ENCODE assay signal across 14 cellular contexts in genomic region chr10:61842755-61843497, GRCh38. TPM values are rescaled to one million over a fixed set of nuclear protein-coding genes. Genes with fewer than 3 reads are reported as not detected.
DNase-seq lines count a peak whose midpoint lies in the region; ATAC-seq, FAIRE-seq and TF ChIP-seq lines count a peak whose summit lies in the region.
"Had no signal": no experiment of that assay in that cellular context is flagged by ENCODE, and none has a peak within 500 bp of the region (broad histone marks: within the 10 kb centered on the region; RNA-seq: fewer than 3 reads in every experiment).

No MANE protein-coding gene starts in this region.

- in situ Hi-C loops in K562 (cut with MboI), result no loop called here

- H3K4me2 ChIP-seq in K562 (ENCODE audit: insufficient read depth, low read length), result no peak overlapping the region

- H3K36me3 ChIP-seq in K562 (ENCODE audit: control insufficient read depth, insufficient read depth, low read length) (no peaks in the 10 kb centered on the region), body of pancreas (replicated peaks in 1 of 2; ENCODE audit: insufficient read depth in 1 of 2, low read depth in 2 of 2) (no peaks in the 10 kb centered on the region)
- H3K36me3 ChIP-seq: esophagus squamous epithelium, WERI-Rb-1 had no signal

- H3K4me1 ChIP-seq in K562 (replicated peaks in 1 of 2; ENCODE audit: control insufficient read depth in 2 of 2, insufficient read depth in 2 of 2, low read length in 2 of 2), result peaks cover 3 to 32% of the 10 kb centered on the region in 2 experiments; a peak in 3 of 5 replicates
- peaks cover 48% of the 10 kb centered on the region for H3K4me1 ChIP-seq in body of pancreas

- no peaks in the 10 kb centered on the region for H4K20me1 ChIP-seq in K562 (replicated peaks; ENCODE audit: control insufficient read depth, insufficient read depth, low read length)

- POLR2A ChIA-PET in K562 (lab: Yijun Ruan, JAX), result interaction anchor here (1.2 kb wide), 1 partner anchor 12 kb away, joined by 6 read pairs; no protein-coding TSS in a partner anchor

- H3K27me3 ChIP-seq in K562 (ENCODE audit: control insufficient read depth in 2 of 2, insufficient read depth in 2 of 2, low read length in 2 of 2), result no peaks in the 10 kb centered on the region
- H3K27me3 ChIP-seq in body of pancreas, result no peaks in the 10 kb centered on the region
- H3K27me3 ChIP-seq: esophagus squamous epithelium had no signal

- TF ChIP-seq EP300 in K562 (IDR thresholded peaks at IDR 0.05; ENCODE audit: low read length), result no peak

- no peaks in the 10 kb centered on the region for H3K9me3 ChIP-seq in K562 (replicated peaks; ENCODE audit: control insufficient read depth, insufficient read depth, low read depth, low read length)
- H3K9me3 ChIP-seq in body of pancreas, result no peaks in the 10 kb centered on the region
- H3K9me3 ChIP-seq: esophagus squamous epithelium, mucosa of descending colon had no signal

- TF ChIP-seq POLR2A in K562 (conservative IDR thresholded peaks at IDR 0.05) (no peak), body of pancreas (IDR thresholded peaks at IDR 0.05) (no peak)

- peak; percentile 63 for DNase-seq in AG08395 (ENCODE audit: low spot score)
- peak; percentile 59 for DNase-seq in LHCN-M2 (ENCODE audit: low read depth)
- no peak for DNase-seq in K562 (ENCODE audit: extremely low read depth in 1 of 4, low spot score in 3 of 4)
- DNase-seq in islet precursor cell, result peak; percentile 72
- no peak for DNase-seq in body of pancreas
- no peak for DNase-seq in activated CD4-positive, alpha-beta T cell treated with anti-CD3 and anti-CD28 coated beads for 48 hours
- DNase-seq in dedifferentiated amniotic fluid mesenchymal stem cell (ENCODE audit: extremely low spot score), result no peak
- DNase-seq: activated naive CD4-positive, alpha-beta T cell treated with anti-CD3 and anti-CD28 coated beads, Interleukin-2, amount 50 U/mL, for 16 hours; esophagus squamous epithelium; mucosa of descending colon; stimulated activated CD4-positive, alpha-beta T cell treated with anti-CD3 and anti-CD28 coated beads, Interleukin-1b, Interleukin-23, amount 100 ng/mL, for 48 hours; WERI-Rb-1 had no signal

- 76% methylated on average over 4 of the region's 4 CpGs for WGBS in K562 (ENCODE audit: insufficient coverage, low coverage, missing lambda C conversion rate)
- 92 to 95% methylated on average over 4 of the region's 4 CpGs for WGBS in body of pancreas, 2 donors

- no peak overlapping the region for H3K9ac ChIP-seq in K562 (ENCODE audit: insufficient read depth in 1 of 2, low read depth in 2 of 2, low read length in 2 of 2)

- no peak overlapping the region for H3K4me3 ChIP-seq in K562
- no peak overlapping the region for H3K4me3 ChIP-seq in body of pancreas
- H3K4me3 ChIP-seq: esophagus squamous epithelium, mucosa of descending colon had no signal

- intact Hi-C loops in K562 (cut with micrococcal nuclease) (no loop called here), body of pancreas (cut with DNase I) (no loop called here)

- H3K9me1 ChIP-seq in K562 (ENCODE audit: control insufficient read depth, insufficient read depth, low read length), result no peaks in the 10 kb centered on the region

- no peak for ATAC-seq in K562
- ATAC-seq in HG03045 (IDR thresholded peaks at IDR 0.05; ENCODE audit: unreplicated experiment), result no peak
- ATAC-seq in body of pancreas, result no peak
- ATAC-seq: mucosa of descending colon had no signal

- BruUV-seq in K562 (replicated peaks; lab: Mats Ljungman, UMichigan), result no TSS peak

- no peaks in the 10 kb centered on the region for H3K79me2 ChIP-seq in K562 (ENCODE audit: control insufficient read depth, insufficient read depth, low read length)

- H3K27ac ChIP-seq in K562 (ENCODE audit: extremely low read depth, low read depth, low read length), result no peak overlapping the region
- no peak overlapping the region for H3K27ac ChIP-seq in body of pancreas
- H3K27ac ChIP-seq: esophagus squamous epithelium, WERI-Rb-1 had no signal

- CTCF ChIA-PET in K562 (lab: Yijun Ruan, JAX; ENCODE audit: low intra/inter-chr PET ratio), result no interaction called here

- TF ChIP-seq CTCF in K562 (IDR thresholded peaks at IDR 0.05 in 2 of 3, conservative IDR thresholded peaks at IDR 0.05 in 1 of 3; ENCODE audit: insufficient read depth in 2 of 3, low read depth in 1 of 3, low read length in 3 of 3) (no peak), body of pancreas (IDR thresholded peaks at IDR 0.05) (no peak)

- peak overlapping the region; percentile 19; the same call in 1 of the 2 replicates for H2AFZ ChIP-seq in K562 (ENCODE audit: low read depth, low read length)

- no peak for TF ChIP-seq RAD21 in K562 (CRISPR knock-in tag; conservative IDR thresholded peaks at IDR 0.05 in 1 of 2, IDR thresholded peaks at IDR 0.05 in 1 of 2)

- no peak for FAIRE-seq in K562 (lab: Jason Lieb, UNC)
- FAIRE-seq: colon had no signal

TF ChIP-seq in K562, 482 proteins besides CTCF, POLR2A, EP300 and RAD21 (continues in another document):
- TF ChIP-seq, protein P1, sequence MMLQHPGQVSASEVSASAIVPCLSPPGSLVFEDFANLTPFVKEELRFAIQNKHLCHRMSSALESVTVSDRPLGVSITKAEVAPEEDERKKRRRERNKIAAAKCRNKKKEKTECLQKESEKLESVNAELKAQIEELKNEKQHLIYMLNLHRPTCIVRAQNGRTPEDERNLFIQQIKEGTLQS (IDR thresholded peaks at IDR 0.05), result 0 out of 2 replicates have a peak, but pooled peaks have one; percentile 14
- TF ChIP-seq, protein P1 (CRISPR knock-in tag; conservative IDR thresholded peaks at IDR 0.05), result no peak
- TF ChIP-seq ZNF24 (IDR thresholded peaks at IDR 0.05) (no peak), RBM17 (IDR thresholded peaks at IDR 0.05; ENCODE audit: borderline replicate concordance, low read depth, low read length) (no peak), CREM (IDR thresholded peaks at IDR 0.05; ENCODE audit: low read depth) (no peak), HMGN3 (IDR thresholded peaks at IDR 0.05; ENCODE audit: borderline replicate concordance, extremely low read depth, insufficient read length, low read depth, low read length) (no peak), ZNF778 (CRISPR knock-in tag; IDR thresholded peaks at IDR 0.05) (no peak), ZNF785 (CRISPR knock-in tag; IDR thresholded peaks at IDR 0.05) (no peak)
- TF ChIP-seq, protein P2, sequence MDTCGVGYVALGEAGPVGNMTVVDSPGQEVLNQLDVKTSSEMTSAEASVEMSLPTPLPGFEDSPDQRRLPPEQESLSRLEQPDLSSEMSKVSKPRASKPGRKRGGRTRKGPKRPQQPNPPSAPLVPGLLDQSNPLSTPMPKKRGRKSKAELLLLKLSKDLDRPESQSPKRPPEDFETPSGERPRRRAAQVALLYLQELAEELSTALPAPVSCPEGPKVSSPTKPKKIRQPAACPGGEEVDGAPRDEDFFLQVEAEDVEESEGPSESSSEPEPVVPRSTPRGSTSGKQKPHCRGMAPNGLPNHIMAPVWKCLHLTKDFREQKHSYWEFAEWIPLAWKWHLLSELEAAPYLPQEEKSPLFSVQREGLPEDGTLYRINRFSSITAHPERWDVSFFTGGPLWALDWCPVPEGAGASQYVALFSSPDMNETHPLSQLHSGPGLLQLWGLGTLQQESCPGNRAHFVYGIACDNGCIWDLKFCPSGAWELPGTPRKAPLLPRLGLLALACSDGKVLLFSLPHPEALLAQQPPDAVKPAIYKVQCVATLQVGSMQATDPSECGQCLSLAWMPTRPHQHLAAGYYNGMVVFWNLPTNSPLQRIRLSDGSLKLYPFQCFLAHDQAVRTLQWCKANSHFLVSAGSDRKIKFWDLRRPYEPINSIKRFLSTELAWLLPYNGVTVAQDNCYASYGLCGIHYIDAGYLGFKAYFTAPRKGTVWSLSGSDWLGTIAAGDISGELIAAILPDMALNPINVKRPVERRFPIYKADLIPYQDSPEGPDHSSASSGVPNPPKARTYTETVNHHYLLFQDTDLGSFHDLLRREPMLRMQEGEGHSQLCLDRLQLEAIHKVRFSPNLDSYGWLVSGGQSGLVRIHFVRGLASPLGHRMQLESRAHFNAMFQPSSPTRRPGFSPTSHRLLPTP (IDR thresholded peaks at IDR 0.05; ENCODE audit: borderline replicate concordance, extremely low read depth, insufficient read length), result no peak

RNA-seq across cellular contexts. Expression of gene ARID5B, which starts 58.6 kb away (rescaled TPM):
- total RNA-seq in LHCN-M2 (2014; rRNA removed) (11.0 and 17.4 TPM in 2 replicates), K562 (2014; rRNA removed) (1.4 and 2.1 TPM in 2 replicates), K562 (2014; rRNA removed; fragmentation: Illumina TruSeq; extraction: Trizol) (0.80 and 1.3 TPM in 2 replicates), K562 (2015; rRNA removed; fragmentation: Illumina TruSeq; extraction: Trizol) (0.80 and 0.90 TPM in 2 replicates), K562 (2021) (1.2 and 1.6 TPM in 2 replicates), body of pancreas (10 to 100 TPM; 16.1 to 17.1 TPM)
- polyA plus RNA-seq in LHCN-M2 (2012), result 10.1 TPM
- 12.6 and 16.5 TPM in 2 replicates for total RNA-seq in K562 (2011; cell fraction: chromatin; rRNA removed; ENCODE audit: low replicate concordance)
- total RNA-seq in K562 (2011; cell fraction: nucleolus; rRNA removed), result 6.3 and 6.4 TPM in 2 replicates
- 7.4 and 9.8 TPM in 2 replicates for total RNA-seq in K562 (2011; cell fraction: nucleoplasm; rRNA removed)
- polyA plus RNA-seq in K562 (2011; rRNA removed) (0.57 and 1.5 TPM in 2 replicates), K562 (2014; fragmentation: Illumina TruSeq; extraction: Trizol) (0.64 and 0.73 TPM in 2 replicates), K562 (2014; fragmentation: Nextera tagmentation; extraction: Ambion mirVana) (1 to 10 TPM in 1 of 2 experiments, under 1 TPM in 1; 0.62 to 1.3 TPM), K562 (2014; rRNA removed) (0.48 and 0.58 TPM in 2 replicates)
- 0.43 and 1.3 TPM in 2 replicates for polyA plus RNA-seq in K562 (2011; cell fraction: cytosol; rRNA removed)
- polyA plus RNA-seq in K562 (2011; cell fraction: nucleus; rRNA removed), result 1.2 and 3.5 TPM in 2 replicates
- 0.61 and 0.71 TPM in 2 replicates for polyA plus RNA-seq in K562 (2012)
- polyA minus RNA-seq in K562 (2011; rRNA and poly(A)+ RNA removed), result 4.2 and 11.6 TPM in 2 replicates
- 2.6 and 3.0 TPM in 2 replicates for polyA minus RNA-seq in K562 (2011; cell fraction: cytosol; rRNA and poly(A)+ RNA removed)
- polyA minus RNA-seq in K562 (2011; cell fraction: nucleus; rRNA and poly(A)+ RNA removed), result 7.7 and 12.4 TPM in 2 replicates

Comparison
In these comparisons a context has a peak if more than half of its experiments do, and no peak if none do; other contexts are left out.
1. DNase-seq: peak in AG08395 (single experiment), LHCN-M2 (single experiment) and islet precursor cell (single experiment); none in K562 (0 of 4), body of pancreas (0 of 4), activated CD4-positive, alpha-beta T cell treated with anti-CD3 and anti-CD28 coated beads for 48 hours (single experiment) and dedifferentiated amniotic fluid mesenchymal stem cell (single experiment).